22 cellular contexts compared by ENCODE assay signal in the genomic region with DNA sequence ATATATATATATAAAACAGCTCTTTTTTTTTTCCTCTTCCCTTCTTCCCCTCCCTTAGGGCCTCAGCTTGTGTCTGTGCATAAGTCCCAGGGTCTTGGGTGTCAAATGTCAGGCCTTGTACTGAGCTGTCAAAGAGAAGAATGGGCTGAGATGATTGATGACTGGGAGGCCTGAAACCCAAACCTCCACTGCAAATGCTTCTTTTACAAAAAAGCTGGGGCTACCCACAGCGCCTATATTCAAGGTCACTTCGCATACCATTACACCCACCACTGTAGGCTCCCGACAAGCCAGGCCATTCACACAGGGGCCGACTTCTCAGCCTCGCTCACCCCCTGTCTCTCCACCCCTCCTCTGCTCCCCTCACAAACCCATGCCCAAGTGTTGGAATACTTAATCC.
DNase-seq lines count a peak whose midpoint lies in the region; ATAC-seq and TF ChIP-seq lines count a peak whose summit lies in the region.
"Had no signal": no experiment of that assay in that cellular context is flagged by ENCODE, and none has a peak within 500 bp of the region (broad histone marks: within the 10 kb centered on the region; RNA-seq: fewer than 3 reads in every experiment).

No MANE protein-coding gene starts in this region.

- peak overlapping the region; percentile 28 for H2AFZ ChIP-seq in neural cell (ENCODE audit: low read depth, low read length)

- no peak for TF ChIP-seq RAD21 in neural cell (conservative IDR thresholded peaks at IDR 0.05)

- no peak for ATAC-seq in activated naive CD4-positive, alpha-beta T cell treated with anti-CD3 and anti-CD28 coated beads, Interleukin-2, amount 50 U/mL, for 72 hours
- no peak for ATAC-seq in GM21447 (IDR thresholded peaks at IDR 0.05; ENCODE audit: unreplicated experiment)
- ATAC-seq in stimulated activated naive CD8-positive, alpha-beta T cell treated with anti-CD3 and anti-CD28 coated beads, Interleukin-15, Interleukin-2, amounts not matched to agents 100 U/mL and 50 U/mL, for 24 hours = no peak
- ATAC-seq: A549; heart right ventricle; naive thymus-derived CD4-positive, alpha-beta T cell; Right ventricle myocardium inferior; T-cell had no signal

- no peaks in the 10 kb centered on the region for H3K79me2 ChIP-seq in neural cell (replicated peaks; ENCODE audit: insufficient read depth, low read length)

- H3K27ac ChIP-seq in neural cell (ENCODE audit: low read length) = no peak overlapping the region
- H3K27ac ChIP-seq: A549, heart right ventricle, prostate gland, skin epidermis, vagina had no signal

- DNase-seq in COLO668 (lab: John Stamatoyannopoulos, UW; ENCODE audit: unreplicated experiment) (peak; percentile 33), NCI-H128 (lab: John Stamatoyannopoulos, UW; ENCODE audit: unreplicated experiment) (peak; percentile 28), astrocyte of the hippocampus (ENCODE audit: low read depth, low spot score) (peak; percentile 18), cardiac septum (ENCODE audit: low spot score) (no peak)
- DNase-seq in activated naive CD4-positive, alpha-beta T cell treated with anti-CD3 and anti-CD28 coated beads, Interleukin-2, amount 50 U/mL, for 72 hours (ENCODE audit: low spot score in 2 of 2) = no peak
- DNase-seq in stimulated activated naive CD8-positive, alpha-beta T cell treated with anti-CD3 and anti-CD28 coated beads, Interleukin-15, Interleukin-2, amounts not matched to agents 100 U/mL and 50 U/mL, for 24 hours = no peak
- DNase-seq: activated T-cell treated with anti-CD3 and anti-CD28 coated beads for 4 hours; anterior cingulate cortex; H9; heart right ventricle; mammary epithelial cell; naive thymus-derived CD4-positive, alpha-beta T cell; NCI-H2029; stimulated activated CD4-positive, alpha-beta T cell treated with anti-CD3 and anti-CD28 coated beads, Interleukin-2, amount 100 ng/mL, for 48 hours; T-cell had no signal

- H3K4me3 ChIP-seq in neural cell (ENCODE audit: low read length) = no peak overlapping the region
- H3K4me3 ChIP-seq: A549, heart right ventricle, prostate gland, skin epidermis, vagina had no signal

- TF ChIP-seq CTCF in neural cell (IDR thresholded peaks at IDR 0.05; ENCODE audit: poor library complexity, severe bottlenecking) = no peak

- no peaks in the 10 kb centered on the region for H3K9me3 ChIP-seq in neural cell (ENCODE audit: low read length)
- H3K9me3 ChIP-seq: A549, heart right ventricle, prostate gland, vagina had no signal

- H3K4me2 ChIP-seq in neural cell (ENCODE audit: low read length) = no peak overlapping the region
- H3K4me2 ChIP-seq: A549 had no signal

- H3F3A ChIP-seq in neural cell (ENCODE audit: insufficient read depth, low read length, poor library complexity, severe bottlenecking) = no peaks in the 10 kb centered on the region

- H3K9me2 ChIP-seq in neural cell (ENCODE audit: insufficient read depth, low read length) = no peaks in the 10 kb centered on the region

- TF ChIP-seq EP300 in neural cell (conservative IDR thresholded peaks at IDR 0.05; ENCODE audit: poor library complexity, severe bottlenecking) = no peak

- no peaks in the 10 kb centered on the region for H3K27me3 ChIP-seq in neural cell (ENCODE audit: insufficient read depth, low read depth, low read length)
- H3K27me3 ChIP-seq: heart right ventricle, vagina had no signal

- no peak overlapping the region for H3K9ac ChIP-seq in neural cell (ENCODE audit: low read length)

- intact Hi-C loops in cardiac septum (cut with DNase I) = no loop called here

- no peaks in the 10 kb centered on the region for H3K9me3 Mint-ChIP-seq in activated naive CD4-positive, alpha-beta T cell treated with anti-CD3 and anti-CD28 coated beads, Interleukin-2, amount 50 U/mL, for 72 hours
- H3K9me3 Mint-ChIP-seq: H9, T-cell had no signal

- no peaks in the 10 kb centered on the region for H3K36me3 Mint-ChIP-seq in activated naive CD4-positive, alpha-beta T cell treated with anti-CD3 and anti-CD28 coated beads, Interleukin-2, amount 50 U/mL, for 72 hours
- H3K36me3 Mint-ChIP-seq: naive thymus-derived CD4-positive, alpha-beta T cell; T-cell had no signal

- no peaks in the 10 kb centered on the region for H4K20me1 ChIP-seq in neural cell (ENCODE audit: insufficient read depth)

- H3K36me3 ChIP-seq in neural cell (ENCODE audit: insufficient read depth, low read length) = no peaks in the 10 kb centered on the region
- H3K36me3 ChIP-seq: heart right ventricle, prostate gland, vagina had no signal

- H3K27ac Mint-ChIP-seq in activated naive CD4-positive, alpha-beta T cell treated with anti-CD3 and anti-CD28 coated beads, Interleukin-2, amount 50 U/mL, for 72 hours = no peak overlapping the region

TF ChIP-seq in neural cell, 6 proteins besides CTCF, POLR2A, EP300 and RAD21:
- no peak for TF ChIP-seq MXI1 (conservative IDR thresholded peaks at IDR 0.05; ENCODE audit: poor library complexity, severe bottlenecking)
- TF ChIP-seq POLR2AphosphoS5 (IDR thresholded peaks at IDR 0.05) = no peak
- TF ChIP-seq, protein P1, sequence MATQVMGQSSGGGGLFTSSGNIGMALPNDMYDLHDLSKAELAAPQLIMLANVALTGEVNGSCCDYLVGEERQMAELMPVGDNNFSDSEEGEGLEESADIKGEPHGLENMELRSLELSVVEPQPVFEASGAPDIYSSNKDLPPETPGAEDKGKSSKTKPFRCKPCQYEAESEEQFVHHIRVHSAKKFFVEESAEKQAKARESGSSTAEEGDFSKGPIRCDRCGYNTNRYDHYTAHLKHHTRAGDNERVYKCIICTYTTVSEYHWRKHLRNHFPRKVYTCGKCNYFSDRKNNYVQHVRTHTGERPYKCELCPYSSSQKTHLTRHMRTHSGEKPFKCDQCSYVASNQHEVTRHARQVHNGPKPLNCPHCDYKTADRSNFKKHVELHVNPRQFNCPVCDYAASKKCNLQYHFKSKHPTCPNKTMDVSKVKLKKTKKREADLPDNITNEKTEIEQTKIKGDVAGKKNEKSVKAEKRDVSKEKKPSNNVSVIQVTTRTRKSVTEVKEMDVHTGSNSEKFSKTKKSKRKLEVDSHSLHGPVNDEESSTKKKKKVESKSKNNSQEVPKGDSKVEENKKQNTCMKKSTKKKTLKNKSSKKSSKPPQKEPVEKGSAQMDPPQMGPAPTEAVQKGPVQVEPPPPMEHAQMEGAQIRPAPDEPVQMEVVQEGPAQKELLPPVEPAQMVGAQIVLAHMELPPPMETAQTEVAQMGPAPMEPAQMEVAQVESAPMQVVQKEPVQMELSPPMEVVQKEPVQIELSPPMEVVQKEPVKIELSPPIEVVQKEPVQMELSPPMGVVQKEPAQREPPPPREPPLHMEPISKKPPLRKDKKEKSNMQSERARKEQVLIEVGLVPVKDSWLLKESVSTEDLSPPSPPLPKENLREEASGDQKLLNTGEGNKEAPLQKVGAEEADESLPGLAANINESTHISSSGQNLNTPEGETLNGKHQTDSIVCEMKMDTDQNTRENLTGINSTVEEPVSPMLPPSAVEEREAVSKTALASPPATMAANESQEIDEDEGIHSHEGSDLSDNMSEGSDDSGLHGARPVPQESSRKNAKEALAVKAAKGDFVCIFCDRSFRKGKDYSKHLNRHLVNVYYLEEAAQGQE (IDR thresholded peaks at IDR 0.05; ENCODE audit: borderline replicate concordance) = no peak
- TF ChIP-seq EZH2 (IDR thresholded peaks at IDR 0.05; ENCODE audit: borderline replicate concordance, insufficient read depth, low read length, poor library complexity, severe bottlenecking) = no peak
- no peak for TF ChIP-seq SMC3 (conservative IDR thresholded peaks at IDR 0.05; ENCODE audit: poor library complexity)
- no peak for TF ChIP-seq TAF1 (IDR thresholded peaks at IDR 0.05; ENCODE audit: low read depth)

Comparison
In these comparisons a context has a peak if more than half of its experiments do, and no peak if none do; other contexts are left out.
1. DNase-seq: peak in COLO668 (single experiment), NCI-H128 (single experiment) and astrocyte of the hippocampus (single experiment); none in activated naive CD4-positive, alpha-beta T cell treated with anti-CD3 and anti-CD28 coated beads, Interleukin-2, amount 50 U/mL, for 72 hours (0 of 2), cardiac septum (single experiment) and stimulated activated naive CD8-positive, alpha-beta T cell treated with anti-CD3 and anti-CD28 coated beads, Interleukin-15, Interleukin-2, amounts not matched to agents 100 U/mL and 50 U/mL, for 24 hours (single experiment).